ENCODE assay signal across 9 cellular contexts in genomic region chr9:95131023-95131943, GRCh38.
DNase-seq lines count a peak whose midpoint lies in the region; ATAC-seq, FAIRE-seq and TF ChIP-seq lines count a peak whose summit lies in the region.
"Had no signal": no experiment of that assay in that cellular context is flagged by ENCODE, and none has a peak within 500 bp of the region (broad histone marks: within the 10 kb centered on the region; RNA-seq: fewer than 3 reads in every experiment).

No MANE protein-coding gene starts in this region.

- H3K36me3 ChIP-seq in breast epithelium: no peaks in the 10 kb centered on the region
- H3K36me3 ChIP-seq: BLaER1 treated with 17β-estradiol and CSF1 and Interleukin-3, amounts not matched to agents 10 nM and 100 nM had no signal

- H3K27me3 ChIP-seq in breast epithelium: no peaks in the 10 kb centered on the region
- H3K27me3 ChIP-seq: BLaER1 treated with 17β-estradiol and CSF1 and Interleukin-3, amounts not matched to agents 10 nM and 100 nM had no signal

- no peak for TF ChIP-seq POLR2A in breast epithelium (IDR thresholded peaks at IDR 0.05)

- no peaks in the 10 kb centered on the region for H3K9me3 ChIP-seq in breast epithelium
- H3K9me3 ChIP-seq: BLaER1 treated with 17β-estradiol and CSF1 and Interleukin-3, amounts not matched to agents 10 nM and 100 nM had no signal

- peak; percentile 78 for FAIRE-seq in TTC549 (lab: Jason Lieb, UNC)

- no peak for ATAC-seq in HG03442 (IDR thresholded peaks at IDR 0.05; ENCODE audit: unreplicated experiment)

- DNase-seq in NCI-H1436 (lab: John Stamatoyannopoulos, UW) (peak; percentile 60), NCI-H1436 treated with DMSO at 0.1 percent for 48 hours (lab: John Stamatoyannopoulos, UW) (no peak), NCI-H2029 (lab: John Stamatoyannopoulos, UW) (peak; percentile 58), breast epithelium (ENCODE audit: low spot score in 2 of 2) (peak in 1 of 2 donors; percentile 69), iris pigment epithelial cell (ENCODE audit: low read depth) (peak; percentile 63)
- DNase-seq in stimulated activated CD4-positive, alpha-beta T cell treated with anti-CD3 and anti-CD28 coated beads, Interleukin-1b, Interleukin-23, amount 100 ng/mL, for 4 hours (ENCODE audit: low read depth in 2 of 2): peak; percentile 16 to 28

- H3K4me1 ChIP-seq in breast epithelium: no peaks in the 10 kb centered on the region

- TF ChIP-seq CTCF in breast epithelium (IDR thresholded peaks at IDR 0.05): peak; percentile 62 to 71 (median 66)

- H3K27ac ChIP-seq in breast epithelium: no peak overlapping the region
- H3K27ac ChIP-seq: BLaER1 treated with 17β-estradiol and CSF1 and Interleukin-3, amounts not matched to agents 10 nM and 100 nM had no signal

- intact Hi-C loops in breast epithelium (cut with DNase I; ENCODE audit: low total_unique reads): no loop called here

- H3K4me3 ChIP-seq in breast epithelium: no peak overlapping the region
- H3K4me3 ChIP-seq: BLaER1 treated with 17β-estradiol and CSF1 and Interleukin-3, amounts not matched to agents 10 nM and 100 nM had no signal
